In the genomic region with DNA sequence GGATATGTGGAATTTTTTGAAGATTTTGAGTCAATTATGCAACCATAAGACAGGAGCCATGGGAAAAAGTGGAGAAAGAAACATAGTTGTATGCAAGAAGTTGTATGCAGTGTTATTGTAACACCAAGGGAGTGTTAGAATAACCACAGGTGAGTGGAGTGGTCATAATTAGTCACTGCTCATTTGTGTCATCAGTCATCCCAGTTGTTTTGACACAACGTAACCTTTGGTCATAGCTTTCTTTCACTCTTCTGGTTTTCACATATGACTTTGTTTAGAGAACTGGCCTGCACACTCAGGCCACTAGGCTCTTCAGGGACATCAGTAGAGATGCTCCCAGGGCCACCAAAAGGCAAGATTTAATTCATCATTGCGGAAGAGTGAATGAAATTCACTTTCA, we compare ENCODE assay signal across 15 cellular contexts.
DNase-seq lines count a peak whose midpoint lies in the region; FAIRE-seq and TF ChIP-seq lines count a peak whose summit lies in the region.
"Had no signal": no experiment of that assay in that cellular context is flagged by ENCODE, and none has a peak within 500 bp of the region (broad histone marks: within the 10 kb centered on the region; RNA-seq: fewer than 3 reads in every experiment).

No MANE protein-coding gene starts in this region.

- no peak overlapping the region for H4K8ac ChIP-seq in trophoblast cell (ENCODE audit: low read depth, low read length)

- no peaks in the 10 kb centered on the region for H3K9me3 Mint-ChIP-seq in activated CD4-positive, alpha-beta T cell treated with anti-CD3 and anti-CD28 coated beads, Interleukin-2, amount 10 ng/mL, durations not matched to agents 7 days and 5 days
- H3K9me3 Mint-ChIP-seq: activated naive CD4-positive, alpha-beta T cell treated with anti-CD3 and anti-CD28 coated beads for 36 hours; memory B cell had no signal

- H3K9ac ChIP-seq in trophoblast cell (ENCODE audit: low read length), result no peak overlapping the region

- H3K36me3 Mint-ChIP-seq in activated CD4-positive, alpha-beta T cell treated with anti-CD3 and anti-CD28 coated beads, Interleukin-2, amount 10 ng/mL, durations not matched to agents 7 days and 5 days (ENCODE audit: low read depth), result no peaks in the 10 kb centered on the region
- H3K36me3 Mint-ChIP-seq: memory B cell had no signal

- no peak overlapping the region for H2BK120ac ChIP-seq in trophoblast cell (ENCODE audit: insufficient read depth, low read length, poor library complexity)

- no peaks in the 10 kb centered on the region for H3K79me2 ChIP-seq in trophoblast cell (ENCODE audit: control insufficient read depth, insufficient read depth, low read length, poor library complexity)

- H3K36me3 ChIP-seq in trophoblast cell (ENCODE audit: control insufficient read depth in 1 of 2, insufficient read depth in 2 of 2, low read length in 2 of 2) (no peaks in the 10 kb centered on the region), Peyer's patch (no peaks in the 10 kb centered on the region)
- H3K36me3 ChIP-seq: esophagus muscularis mucosa had no signal

- no peak overlapping the region for H3K18ac ChIP-seq in trophoblast cell (ENCODE audit: low read length)

- no peak overlapping the region for H3K23ac ChIP-seq in trophoblast cell (ENCODE audit: low read length)

- CTCF ChIA-PET in activated CD4-positive, alpha-beta T cell treated with anti-CD3 and anti-CD28 coated beads, Interleukin-2, amount 10 ng/mL, durations not matched to agents 7 days and 5 days (lab: Charles Lee), result interaction anchor here (0.6 kb wide), 1 partner anchor 633 kb away, joined by 3 read pairs; no protein-coding TSS in a partner anchor

- peak; percentile 33 for FAIRE-seq in H54 (lab: Jason Lieb, UNC)
- FAIRE-seq: D721Med, urothelium cell line had no signal

- no peak overlapping the region for H3K14ac ChIP-seq in trophoblast cell (ENCODE audit: low read length)

- H3K4me2 ChIP-seq in trophoblast cell (ENCODE audit: low read length), result no peak overlapping the region

- no peaks in the 10 kb centered on the region for H3K79me1 ChIP-seq in trophoblast cell (ENCODE audit: low read length)

- no peak overlapping the region for H3K27ac Mint-ChIP-seq in activated CD4-positive, alpha-beta T cell treated with anti-CD3 and anti-CD28 coated beads, Interleukin-2, amount 10 ng/mL, durations not matched to agents 7 days and 5 days
- H3K27ac Mint-ChIP-seq: activated naive CD4-positive, alpha-beta T cell treated with anti-CD3 and anti-CD28 coated beads for 36 hours; memory B cell had no signal

- DNase-seq in activated CD4-positive, alpha-beta T cell treated with anti-CD3 and anti-CD28 coated beads for 48 hours, result peak; percentile 12
- DNase-seq in activated CD4-positive, alpha-beta T cell treated with anti-CD3 and anti-CD28 coated beads, Interleukin-2, amount 10 ng/mL, durations not matched to agents 7 days and 5 days, result no peak
- DNase-seq in H54 (ENCODE audit: insufficient read length, low spot score), result no peak
- peak; percentile 55 for DNase-seq in M059J (ENCODE audit: low read depth)
- DNase-seq in trophoblast cell, result peak; percentile 24 to 47
- no peak for DNase-seq in NCI-H82 treated with DMSO at 0.1 percent for 48 hours (lab: John Stamatoyannopoulos, UW; ENCODE audit: unreplicated experiment)
- no peak for DNase-seq in Peyer's patch
- DNase-seq in NCI-H510A (lab: John Stamatoyannopoulos, UW), result no peak
- DNase-seq: activated naive CD4-positive, alpha-beta T cell treated with anti-CD3 and anti-CD28 coated beads for 36 hours; hippocampal formation; stimulated activated CD4-positive, alpha-beta T cell treated with anti-CD3 and anti-CD28 coated beads, Interleukin-15, amount 100 ng/mL, for 24 hours had no signal

- no peak overlapping the region for H2BK5ac ChIP-seq in trophoblast cell (ENCODE audit: low read depth, low read length, poor library complexity)

- peak in 1 of 6 experiments; percentile 9 for TF ChIP-seq CTCF in Peyer's patch (IDR thresholded peaks at IDR 0.05)

- H3K4me3 ChIP-seq in trophoblast cell (ENCODE audit: low read depth, low read length) (no peak overlapping the region), Peyer's patch (no peak overlapping the region)
- H3K4me3 ChIP-seq: esophagus muscularis mucosa had no signal

- no peak overlapping the region for H2BK12ac ChIP-seq in trophoblast cell (ENCODE audit: low read length)

- H3K9me3 ChIP-seq in trophoblast cell (ENCODE audit: insufficient read depth, low read depth, low read length), result no peaks in the 10 kb centered on the region
- no peaks in the 10 kb centered on the region for H3K9me3 ChIP-seq in Peyer's patch
- H3K9me3 ChIP-seq: esophagus muscularis mucosa had no signal

- H3K27ac ChIP-seq in trophoblast cell (ENCODE audit: low read depth, low read length) (no peak overlapping the region), Peyer's patch (no peak overlapping the region)
- H3K27ac ChIP-seq: esophagus muscularis mucosa had no signal

- POLR2A ChIA-PET in activated CD4-positive, alpha-beta T cell treated with anti-CD3 and anti-CD28 coated beads, Interleukin-2, amount 10 ng/mL, durations not matched to agents 7 days and 5 days (lab: Charles Lee), result no interaction called here

- no peak for TF ChIP-seq POLR2A in H54 (IDR thresholded peaks at IDR 0.05; ENCODE audit: low read depth, low read length)
- TF ChIP-seq POLR2A in Peyer's patch (IDR thresholded peaks at IDR 0.05), result no peak

- H3K4me1 ChIP-seq in trophoblast cell (ENCODE audit: control insufficient read depth in 1 of 2, insufficient read depth in 2 of 2, low read length in 2 of 2) (no peaks in the 10 kb centered on the region), Peyer's patch (no peaks in the 10 kb centered on the region)

- no peak overlapping the region for H4K91ac ChIP-seq in trophoblast cell (ENCODE audit: low read depth, low read length)

- no peak overlapping the region for H4K12ac ChIP-seq in trophoblast cell (ENCODE audit: low read depth, low read length)

- no peak overlapping the region for H2AK5ac ChIP-seq in trophoblast cell (ENCODE audit: low read length)

- H3K4me1 Mint-ChIP-seq in activated CD4-positive, alpha-beta T cell treated with anti-CD3 and anti-CD28 coated beads, Interleukin-2, amount 10 ng/mL, durations not matched to agents 7 days and 5 days, result no peaks in the 10 kb centered on the region

- no peak overlapping the region for H2AFZ ChIP-seq in trophoblast cell (ENCODE audit: insufficient read depth, low read length, poor library complexity)

- WGBS in trophoblast cell (ENCODE audit: extremely low coverage, insufficient coverage, insufficient read length), result no CpG with 5 or more reads among the region's 2 CpGs

- H3K27me3 ChIP-seq in trophoblast cell (ENCODE audit: insufficient read depth, low read length), result no peaks in the 10 kb centered on the region
- H3K27me3 ChIP-seq in Peyer's patch, result no peaks in the 10 kb centered on the region
- H3K27me3 ChIP-seq: esophagus muscularis mucosa had no signal

- no peaks in the 10 kb centered on the region for H3K27me3 Mint-ChIP-seq in activated CD4-positive, alpha-beta T cell treated with anti-CD3 and anti-CD28 coated beads, Interleukin-2, amount 10 ng/mL, durations not matched to agents 7 days and 5 days

- H3K4me3 Mint-ChIP-seq in activated CD4-positive, alpha-beta T cell treated with anti-CD3 and anti-CD28 coated beads, Interleukin-2, amount 10 ng/mL, durations not matched to agents 7 days and 5 days, result no peak overlapping the region
- H3K4me3 Mint-ChIP-seq: activated naive CD4-positive, alpha-beta T cell treated with anti-CD3 and anti-CD28 coated beads for 36 hours; memory B cell had no signal

- H3K4ac ChIP-seq in trophoblast cell (ENCODE audit: low read depth, low read length), result no peak overlapping the region

Comparison
In these comparisons a context has a peak if more than half of its experiments do, and no peak if none do; other contexts are left out.
1. DNase-seq: peak in activated CD4-positive, alpha-beta T cell treated with anti-CD3 and anti-CD28 coated beads for 48 hours (single experiment), M059J (single experiment) and trophoblast cell (2 of 2); none in activated CD4-positive, alpha-beta T cell treated with anti-CD3 and anti-CD28 coated beads, Interleukin-2, amount 10 ng/mL, durations not matched to agents 7 days and 5 days (single experiment), H54 (single experiment), NCI-H82 treated with DMSO at 0.1 percent for 48 hours (single experiment), Peyer's patch (0 of 3) and NCI-H510A (single experiment).